Comparison of ENCODE assay signal across 7 cellular contexts in genomic region chr13:78602561-78603239, GRCh38. TPM values are rescaled to one million over a fixed set of nuclear protein-coding genes. Genes with fewer than 3 reads are reported as not detected.
DNase-seq lines count a peak whose midpoint lies in the region; ATAC-seq and TF ChIP-seq lines count a peak whose summit lies in the region.

No MANE protein-coding gene starts in this region.

- no peak for TF ChIP-seq CTCF in GM13977 (IDR thresholded peaks at IDR 0.05; ENCODE audit: extremely low read depth, insufficient read depth, missing control alignments)
- TF ChIP-seq CTCF in brain (conservative IDR thresholded peaks at IDR 0.05): no peak

- H3K4me3 Mint-ChIP-seq in brain: peak overlapping the region; percentile 84 to 86 (median 84)
- peak overlapping the region; percentile 88 for H3K4me3 Mint-ChIP-seq in natural killer cell treated with Interleukin-12 subunit alpha and Interleukin-12 subunit beta and Interleukin-15 and Interleukin-18, amount 100 ng/mL, for 72 hours

- DNase-seq in GM13977 (ENCODE audit: low spot score) (peak; percentile 62), Kasumi-1 (lab: John Stamatoyannopoulos, UW) (peak; percentile 17 to 35), NCI-H2029 treated with DMSO at 0.1 percent for 48 hours (lab: John Stamatoyannopoulos, UW) (no peak), activated gamma-delta T cell (lab: John Stamatoyannopoulos, UW) (no peak)
- no peak for DNase-seq in natural killer cell treated with Interleukin-12 subunit alpha and Interleukin-12 subunit beta and Interleukin-15 and Interleukin-18, amount 100 ng/mL, for 72 hours (ENCODE audit: low spot score)

- peaks cover 0 to 11% (median 6%) of the 10 kb centered on the region in 5 experiments for H3K9me3 Mint-ChIP-seq in brain
- H3K9me3 Mint-ChIP-seq in natural killer cell treated with Interleukin-12 subunit alpha and Interleukin-12 subunit beta and Interleukin-15 and Interleukin-18, amount 100 ng/mL, for 72 hours: no peaks in the 10 kb centered on the region

- H3K36me3 Mint-ChIP-seq in brain: no peaks in the 10 kb centered on the region
- no peaks in the 10 kb centered on the region for H3K36me3 Mint-ChIP-seq in natural killer cell treated with Interleukin-12 subunit alpha and Interleukin-12 subunit beta and Interleukin-15 and Interleukin-18, amount 100 ng/mL, for 72 hours

- peak overlapping the region in 1 of 5 experiments; percentile 81 for H3K27ac Mint-ChIP-seq in brain
- no peak overlapping the region for H3K27ac Mint-ChIP-seq in natural killer cell treated with Interleukin-12 subunit alpha and Interleukin-12 subunit beta and Interleukin-15 and Interleukin-18, amount 100 ng/mL, for 72 hours

- H3K4me1 Mint-ChIP-seq in brain: peaks cover 47% of the 10 kb centered on the region
- H3K4me1 Mint-ChIP-seq in natural killer cell treated with Interleukin-12 subunit alpha and Interleukin-12 subunit beta and Interleukin-15 and Interleukin-18, amount 100 ng/mL, for 72 hours (ENCODE audit: low read depth in 2 of 2): peaks cover 24 to 34% of the 10 kb centered on the region in 2 donors

- ATAC-seq in GM21447 (IDR thresholded peaks at IDR 0.05; ENCODE audit: unreplicated experiment): peak; percentile 24
- peak; percentile 43 to 46 for ATAC-seq in natural killer cell treated with Interleukin-12 subunit alpha and Interleukin-12 subunit beta and Interleukin-15 and Interleukin-18, amount 100 ng/mL, for 72 hours

- in situ Hi-C loops in GM13977 (cut with MboI; ENCODE audit: low pct_unique_long_range_greater_than_20kb, low sequenced_read_pairs, unreplicated experiment): no loop called here

- H3K27me3 Mint-ChIP-seq in brain: peaks cover 96% of the 10 kb centered on the region
- H3K27me3 Mint-ChIP-seq in natural killer cell treated with Interleukin-12 subunit alpha and Interleukin-12 subunit beta and Interleukin-15 and Interleukin-18, amount 100 ng/mL, for 72 hours: peaks cover 61 to 83% of the 10 kb centered on the region in 2 donors

RNA-seq across cellular contexts. Expression of gene POU4F1, which starts 0.7 kb away (rescaled TPM):
- 2.9 TPM for polyA plus RNA-seq in brain (ENCODE audit: insufficient read depth, low read depth, low replicate concordance)
- total RNA-seq in natural killer cell treated with Interleukin-12 subunit alpha and Interleukin-12 subunit beta and Interleukin-15 and Interleukin-18, amount 100 ng/mL, for 72 hours: 1 to 10 TPM; 1.1 to 1.4 TPM

RNA-seq across cellular contexts. Expression of gene OBI1, which starts 56.3 kb away (rescaled TPM):
- polyA plus RNA-seq in brain (ENCODE audit: insufficient read depth, low read depth, low replicate concordance): 6.3 TPM
- total RNA-seq in natural killer cell treated with Interleukin-12 subunit alpha and Interleukin-12 subunit beta and Interleukin-15 and Interleukin-18, amount 100 ng/mL, for 72 hours: 10 to 100 TPM; 16.9 to 19.6 TPM

Comparison
In these comparisons a context has a peak if more than half of its experiments do, and no peak if none do; other contexts are left out.
1. DNase-seq: peak in GM13977 (single experiment) and Kasumi-1 (2 of 2); none in natural killer cell treated with Interleukin-12 subunit alpha and Interleukin-12 subunit beta and Interleukin-15 and Interleukin-18, amount 100 ng/mL, for 72 hours (single experiment), NCI-H2029 treated with DMSO at 0.1 percent for 48 hours (single experiment) and activated gamma-delta T cell (single experiment).